Comparison of ENCODE assay signal across 1 cellular context in the genomic region with DNA sequence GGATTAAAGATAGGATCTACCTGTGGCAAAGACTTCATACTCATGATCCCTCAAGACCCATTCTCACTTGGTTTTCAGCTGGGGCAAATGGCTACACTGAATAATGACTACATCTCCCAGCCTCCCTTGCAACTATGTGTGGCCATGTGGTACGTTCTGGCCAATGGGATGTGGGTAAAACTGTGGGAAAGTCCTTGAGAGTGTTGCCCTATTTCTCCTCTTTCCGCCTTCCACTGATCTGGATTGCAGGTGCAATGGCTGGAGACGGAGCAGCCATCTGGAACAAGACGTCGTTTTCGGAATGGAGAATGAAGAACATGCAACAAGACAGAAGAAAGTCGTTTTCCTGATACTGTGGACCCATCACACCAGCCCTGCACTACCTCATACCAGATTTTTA.
TF ChIP-seq lines count a peak whose summit lies in the region.

No MANE protein-coding gene starts in this region.

TF ChIP-seq in Ishikawa, 13 proteins besides CTCF, POLR2A, EP300 and RAD21 (continued from another document):
- TF ChIP-seq, protein P1, sequence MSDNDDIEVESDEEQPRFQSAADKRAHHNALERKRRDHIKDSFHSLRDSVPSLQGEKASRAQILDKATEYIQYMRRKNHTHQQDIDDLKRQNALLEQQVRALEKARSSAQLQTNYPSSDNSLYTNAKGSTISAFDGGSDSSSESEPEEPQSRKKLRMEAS (IDR thresholded peaks at IDR 0.05): no peak
- TF ChIP-seq EGR1 (IDR thresholded peaks at IDR 0.05) (no peak), NFIC (IDR thresholded peaks at IDR 0.05) (no peak)
